9 cellular contexts compared by ENCODE assay signal in genomic region chr2:236972491-236973379, GRCh38.
DNase-seq lines count a peak whose midpoint lies in the region; ATAC-seq and TF ChIP-seq lines count a peak whose summit lies in the region.
"Had no signal": no experiment of that assay in that cellular context is flagged by ENCODE, and none has a peak within 500 bp of the region (broad histone marks: within the 10 kb centered on the region; RNA-seq: fewer than 3 reads in every experiment).

No MANE protein-coding gene starts in this region.

- CTCF ChIA-PET in HEK293T (lab: Yijun Ruan, JAX): no interaction called here

- no peaks in the 10 kb centered on the region for H3K9me3 ChIP-seq in SJSA1 (replicated peaks)
- H3K9me3 ChIP-seq in right cardiac atrium (ENCODE audit: control insufficient read depth, low read length): no peaks in the 10 kb centered on the region

- peak; percentile 34 for ATAC-seq in right cardiac atrium

- intact Hi-C loops in right cardiac atrium (cut with DNase I) (no loop called here), dorsolateral prefrontal cortex (cut with DNase I) (no loop called here)

- H3K4me1 ChIP-seq in SJSA1 (replicated peaks) (peaks cover 10% of the 10 kb centered on the region), right cardiac atrium (ENCODE audit: control insufficient read depth, insufficient read depth, low read length) (peaks cover 5% of the 10 kb centered on the region)

- H3K27ac ChIP-seq in SJSA1 (no peak overlapping the region), right cardiac atrium (ENCODE audit: low read length) (no peak overlapping the region), dorsolateral prefrontal cortex (no peak overlapping the region)

- POLR2A ChIA-PET in HEK293T (lab: Yijun Ruan, JAX): no interaction called here

- no peaks in the 10 kb centered on the region for H3K36me3 ChIP-seq in SJSA1

- DNase-seq in HK-2 (ENCODE audit: unreplicated experiment) (peak; percentile 7), SJSA1 (ENCODE audit: low read depth in 1 of 2, low spot score in 2 of 2) (peak; percentile 31 to 64), right cardiac atrium (peak in 2 of 3 donors; percentile 65 to 68), stromal cell of bone marrow (ENCODE audit: low read depth) (peak; percentile 90), dorsolateral prefrontal cortex (no peak), germinal center (ENCODE audit: low spot score) (no peak), HEK293T (ENCODE audit: extremely low spot score) (no peak), UCSD-AML1 (lab: John Stamatoyannopoulos, UW; ENCODE audit: unreplicated experiment) (no peak)
- DNase-seq: stimulated activated CD8-positive, alpha-beta memory T cell treated with anti-CD3 and anti-CD28 coated beads, Interleukin-4, amount 100 ng/mL, for 48 hours had no signal

- H3K4me3 ChIP-seq in SJSA1 (no peak overlapping the region), right cardiac atrium (ENCODE audit: low read length) (no peak overlapping the region), dorsolateral prefrontal cortex (no peak overlapping the region)

- WGBS in right cardiac atrium: 62% methylated on average over 11 of the region's 11 CpGs

- TF ChIP-seq CTCF in dorsolateral prefrontal cortex (IDR thresholded peaks at IDR 0.05 in 54 of 56, conservative IDR thresholded peaks at IDR 0.05 in 2 of 56; ENCODE audit: low read depth in 1 of 56, partially characterized antibody in 56 of 56): no peak

- H3K27me3 ChIP-seq in SJSA1 (replicated peaks) (no peaks in the 10 kb centered on the region), right cardiac atrium (ENCODE audit: control insufficient read depth, insufficient read depth) (no peaks in the 10 kb centered on the region), dorsolateral prefrontal cortex (no peaks in the 10 kb centered on the region)

TF ChIP-seq in HEK293T, 16 proteins besides CTCF, POLR2A, EP300 and RAD21:
- no peak for TF ChIP-seq PKNOX1 (IDR thresholded peaks at IDR 0.05)
- no peak for TF ChIP-seq NFRKB (IDR thresholded peaks at IDR 0.05)
- no peak for TF ChIP-seq HDGF (IDR thresholded peaks at IDR 0.05; ENCODE audit: borderline replicate concordance)
- no peak for TF ChIP-seq CTBP1 (IDR thresholded peaks at IDR 0.05; ENCODE audit: borderline replicate concordance)
- no peak for TF ChIP-seq ELF4 (IDR thresholded peaks at IDR 0.05)
TF ChIP-seq in HEK293T: peak in this region for 0.

Comparison
In these comparisons a context has a peak if more than half of its experiments do, and no peak if none do; other contexts are left out.
1. DNase-seq: peak in HK-2 (single experiment), SJSA1 (2 of 2), right cardiac atrium (2 of 3) and stromal cell of bone marrow (single experiment); none in dorsolateral prefrontal cortex (0 of 10), germinal center (single experiment), HEK293T (single experiment) and UCSD-AML1 (single experiment).